8 cellular contexts compared by ENCODE assay signal in the genomic region with DNA sequence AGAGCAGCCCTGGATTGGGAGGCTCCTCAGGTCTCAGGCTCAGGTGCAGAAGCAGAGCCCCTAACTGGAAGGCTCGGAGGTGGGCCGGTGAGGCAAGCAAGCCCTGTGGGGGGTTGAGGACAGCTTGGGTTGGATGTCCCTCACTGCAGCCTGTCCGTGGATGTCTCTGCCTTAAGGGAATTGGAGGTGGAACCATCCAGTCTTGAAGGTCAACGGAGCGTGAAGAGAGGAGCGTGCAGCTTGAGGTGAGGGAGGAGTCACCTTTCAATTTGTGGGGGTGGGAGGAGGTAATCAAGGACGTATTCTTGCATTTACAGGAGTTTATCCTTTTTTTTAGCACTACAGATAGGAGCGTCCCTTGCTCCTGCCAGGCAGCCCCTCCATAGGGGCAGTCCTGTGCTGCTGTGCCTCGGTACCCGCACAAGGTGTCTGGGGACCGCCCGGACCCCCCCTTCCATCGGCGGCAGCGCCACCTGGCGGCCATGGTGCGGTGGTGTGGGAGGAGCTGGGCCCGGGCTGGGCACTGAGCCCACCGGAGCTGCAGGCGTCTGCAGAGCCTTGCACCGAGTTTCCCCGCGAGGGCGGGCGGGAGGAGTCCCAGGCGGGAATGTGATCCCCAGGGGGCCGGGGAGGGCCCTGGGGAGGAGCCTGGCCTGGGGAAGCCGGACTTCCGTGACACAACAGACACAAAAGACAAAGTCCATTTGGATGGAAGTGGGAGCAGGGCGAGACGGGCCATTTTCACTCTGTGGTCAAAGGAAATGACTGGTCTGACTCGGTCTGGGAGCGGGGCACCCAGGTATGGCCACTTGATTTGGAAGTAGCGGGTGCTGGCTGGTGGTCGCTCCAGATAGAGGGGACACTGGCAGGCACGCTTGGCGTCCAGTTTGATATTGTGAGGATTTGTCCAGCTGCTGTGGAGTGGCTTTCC. TPM values are rescaled to one million over a fixed set of nuclear protein-coding genes. Genes with fewer than 3 reads are reported as not detected.
A peak's percentile ranks its signal among the peaks of the same experiment; 100 is the strongest.
DNase-seq lines count a peak whose midpoint lies in the region; ATAC-seq, FAIRE-seq and TF ChIP-seq lines count a peak whose summit lies in the region.

No MANE protein-coding gene starts in this region.

- no peaks in the 10 kb centered on the region for H3K36me3 ChIP-seq in BLaER1 treated with 17β-estradiol and CSF1 and Interleukin-3, amounts not matched to agents 10 nM and 100 nM
- no peaks in the 10 kb centered on the region for H3K36me3 ChIP-seq in kidney (ENCODE audit: control insufficient read depth in 1 of 2, insufficient read depth in 2 of 2, low read length in 2 of 2)

- no peaks in the 10 kb centered on the region for H3K9me3 ChIP-seq in BLaER1 treated with 17β-estradiol and CSF1 and Interleukin-3, amounts not matched to agents 10 nM and 100 nM (replicated peaks in 1 of 11)
- no peaks in the 10 kb centered on the region for H3K9me3 ChIP-seq in kidney (ENCODE audit: control insufficient read depth in 1 of 2, low read length in 2 of 2)

- FAIRE-seq in kidney (lab: Jason Lieb, UNC) = no peak

- ATAC-seq in GM21390 (IDR thresholded peaks at IDR 0.05; ENCODE audit: unreplicated experiment) (peak; percentile 57), HG03175 (IDR thresholded peaks at IDR 0.05; ENCODE audit: unreplicated experiment) (no peak)
- peak; percentile 69 for ATAC-seq in activated CD4-positive, CD25-positive, alpha-beta regulatory T cell treated with anti-CD3 and anti-CD28 coated beads, Interleukin-2, amount 50 U/mL, for 24 hours

- TF ChIP-seq CTCF in kidney (IDR thresholded peaks at IDR 0.05; ENCODE audit: borderline replicate concordance, extremely low read depth, insufficient read depth) = peak; percentile 76

- peaks cover 0 to 49% (median 39%) of the 10 kb centered on the region in 11 experiments; a peak in 19 of 22 replicates for H4K20me1 ChIP-seq in BLaER1 treated with 17β-estradiol and CSF1 and Interleukin-3, amounts not matched to agents 10 nM and 100 nM

- intact Hi-C loops in kidney (cut with DNase I) = no loop called here

- H3K27ac ChIP-seq in BLaER1 treated with 17β-estradiol and CSF1 and Interleukin-3, amounts not matched to agents 10 nM and 100 nM = no peak overlapping the region
- peak overlapping the region; percentile 16 to 71 for H3K27ac ChIP-seq in kidney (ENCODE audit: low read depth in 2 of 2, low read length in 2 of 2)

- DNase-seq in NCI-H187 treated with DMSO at 0.1 percent for 48 hours (lab: John Stamatoyannopoulos, UW) = peak; percentile 96
- peak; percentile 70 for DNase-seq in central memory CD4-positive, alpha-beta T cell
- DNase-seq in kidney = peak; percentile 97
- peak; percentile 63 to 73 for DNase-seq in stimulated activated CD4-positive, alpha-beta T cell treated with anti-CD3 and anti-CD28 coated beads, Interleukin-15, amount 100 ng/mL, for 1 hour (ENCODE audit: low read depth in 1 of 2, low spot score in 1 of 2)

- H3K4me2 ChIP-seq in BLaER1 treated with 17β-estradiol and CSF1 and Interleukin-3, amounts not matched to agents 10 nM and 100 nM = peak overlapping the region; percentile 92 to 100 (median 99)

- H3K9ac ChIP-seq in BLaER1 treated with 17β-estradiol and CSF1 and Interleukin-3, amounts not matched to agents 10 nM and 100 nM = peak overlapping the region in 7 of 11 experiments; percentile 7 to 69 (median 38); a peak in 8 of 22 replicates
- H3K9ac ChIP-seq in kidney (ENCODE audit: low read length in 2 of 2) = peak overlapping the region in 1 of 2 donors; percentile 47

- peaks cover 61 to 71% (median 66%) of the 10 kb centered on the region in 11 experiments for H3K27me3 ChIP-seq in BLaER1 treated with 17β-estradiol and CSF1 and Interleukin-3, amounts not matched to agents 10 nM and 100 nM

- H3K4me1 ChIP-seq in BLaER1 treated with 17β-estradiol and CSF1 and Interleukin-3, amounts not matched to agents 10 nM and 100 nM = peaks cover 39 to 60% (median 55%) of the 10 kb centered on the region in 10 experiments
- H3K4me1 ChIP-seq in kidney (ENCODE audit: control insufficient read depth in 1 of 2, insufficient read depth in 1 of 2, low read depth in 1 of 2, low read length in 2 of 2) = peaks cover 24 to 35% of the 10 kb centered on the region in 2 donors

- H3K4me3 ChIP-seq in BLaER1 treated with 17β-estradiol and CSF1 and Interleukin-3, amounts not matched to agents 10 nM and 100 nM = peak overlapping the region; percentile 48 to 70 (median 58)
- peak overlapping the region; percentile 68 to 71 for H3K4me3 ChIP-seq in kidney (ENCODE audit: low read length in 2 of 2)

RNA-seq across cellular contexts. Expression of a gene that starts 0.9 kb away (rescaled TPM):
- 16.2 TPM for total RNA-seq in kidney
- polyA plus RNA-seq in kidney (ENCODE audit: insufficient read depth, low read depth, low replicate concordance) = 15.1 TPM

RNA-seq across cellular contexts. Expression of a gene that starts 10.6 kb away (rescaled TPM):
- 1.0 TPM for total RNA-seq in kidney
- not detected for polyA plus RNA-seq in kidney (ENCODE audit: insufficient read depth, low read depth, low replicate concordance)

RNA-seq across cellular contexts. Expression of a gene that starts 19.7 kb away (rescaled TPM):
- total RNA-seq in kidney = 23.7 TPM
- polyA plus RNA-seq in kidney (ENCODE audit: insufficient read depth, low read depth, low replicate concordance) = 10.0 TPM

RNA-seq across cellular contexts. Expression of a gene that starts 24.5 kb away (rescaled TPM):
- total RNA-seq in kidney = 1.0 TPM
- 1.5 TPM for polyA plus RNA-seq in kidney (ENCODE audit: insufficient read depth, low read depth, low replicate concordance)

RNA-seq across cellular contexts. Expression of a gene that starts 52.6 kb away (rescaled TPM):
- total RNA-seq in kidney = 2.7 TPM
- polyA plus RNA-seq in kidney (ENCODE audit: insufficient read depth, low read depth, low replicate concordance) = 0.71 TPM

Comparison
In these comparisons a context has a peak if more than half of its experiments do, and no peak if none do; other contexts are left out.
1. H3K27ac ChIP-seq: peak in kidney (2 of 2); none in BLaER1 treated with 17β-estradiol and CSF1 and Interleukin-3, amounts not matched to agents 10 nM and 100 nM (0 of 11).
2. Peak in every context shown above with its lines, with median percentiles within 50 percentile points of each other: DNase-seq.